8 cellular contexts compared by ENCODE assay signal in genomic region chr2:43224131-43224570, GRCh38. TPM values are rescaled to one million over a fixed set of nuclear protein-coding genes. Genes with fewer than 3 reads are reported as not detected.
DNase-seq lines count a peak whose midpoint lies in the region; ATAC-seq and TF ChIP-seq lines count a peak whose summit lies in the region.

No MANE protein-coding gene starts in this region.

- H3K27me3 Mint-ChIP-seq in activated naive CD8-positive, alpha-beta T cell treated with anti-CD3 and anti-CD28 coated beads, Interleukin-2, amount 50 U/mL, for 24 hours, result peaks cover 2% of the 10 kb centered on the region

- peak overlapping the region; percentile 98 for H3K27ac Mint-ChIP-seq in activated naive CD8-positive, alpha-beta T cell treated with anti-CD3 and anti-CD28 coated beads, Interleukin-2, amount 50 U/mL, for 24 hours

- H3K4me1 ChIP-seq in left ventricle myocardium inferior (peaks cover 91% of the 10 kb centered on the region), uterus (peaks cover 0 to 9% of the 10 kb centered on the region in 2 donors)

- peaks cover 28% of the 10 kb centered on the region for H3K36me3 Mint-ChIP-seq in activated naive CD8-positive, alpha-beta T cell treated with anti-CD3 and anti-CD28 coated beads, Interleukin-2, amount 50 U/mL, for 24 hours (ENCODE audit: low read depth)

- peak in 1 of 2 donors; percentile 17 for TF ChIP-seq POLR2A in uterus (IDR thresholded peaks at IDR 0.05)

- peak overlapping the region; percentile 99 for H3K27ac ChIP-seq in left ventricle myocardium inferior (replicated peaks)
- H3K27ac ChIP-seq in uterus, result peak overlapping the region; percentile 98 to 99

- H3K9me3 Mint-ChIP-seq in activated naive CD8-positive, alpha-beta T cell treated with anti-CD3 and anti-CD28 coated beads, Interleukin-2, amount 50 U/mL, for 24 hours, result no peaks in the 10 kb centered on the region

- H3K4me3 Mint-ChIP-seq in activated naive CD8-positive, alpha-beta T cell treated with anti-CD3 and anti-CD28 coated beads, Interleukin-2, amount 50 U/mL, for 24 hours, result peak overlapping the region; percentile 93

- H3K36me3 ChIP-seq in H7 (replicated peaks; ENCODE audit: control insufficient read depth, insufficient read depth, low read length), result peaks cover 6% of the 10 kb centered on the region
- H3K36me3 ChIP-seq in left ventricle myocardium inferior, result peaks cover 36% of the 10 kb centered on the region
- H3K36me3 ChIP-seq in uterus, result no peaks in the 10 kb centered on the region

- intact Hi-C loops in left ventricle myocardium inferior (cut with micrococcal nuclease) (loop anchor here (10.0 kb wide), 2 partner anchors 89 to 279 kb away; no protein-coding TSS in a partner anchor), uterus (cut with DNase I; ENCODE audit: low total_unique reads) (loop anchor here (5.0 to 10.0 kb wide), 3 partner anchors 202 to 261 kb away; no protein-coding TSS in a partner anchor)

- peak; percentile 84 for DNase-seq in H7
- peak; percentile 79 for DNase-seq in activated naive CD8-positive, alpha-beta T cell treated with anti-CD3 and anti-CD28 coated beads, Interleukin-2, amount 50 U/mL, for 24 hours
- peak; percentile 73 for DNase-seq in left ventricle myocardium inferior
- peak; percentile 61 for DNase-seq in putamen (ENCODE audit: low spot score)
- DNase-seq in uterus, result peak; percentile 74 to 77
- DNase-seq in NCI-H1694 treated with DMSO at 0.1 percent for 48 hours (lab: John Stamatoyannopoulos, UW), result no peak

- peak overlapping the region; percentile 92 for H3K4me3 ChIP-seq in H7 (ENCODE audit: insufficient read depth, low read depth, low read length)
- H3K4me3 ChIP-seq in left ventricle myocardium inferior, result peak overlapping the region; percentile 94
- peak overlapping the region; percentile 90 to 94 for H3K4me3 ChIP-seq in uterus

- no peaks in the 10 kb centered on the region for H3K27me3 ChIP-seq in H7 (ENCODE audit: control insufficient read depth, insufficient read depth, low read length)
- H3K27me3 ChIP-seq in left ventricle myocardium inferior (ENCODE audit: low read depth), result no peaks in the 10 kb centered on the region
- no peaks in the 10 kb centered on the region for H3K27me3 ChIP-seq in uterus

- peak; percentile 48 for TF ChIP-seq CTCF in left ventricle myocardium inferior (IDR thresholded peaks at IDR 0.05; ENCODE audit: borderline replicate concordance)
- peak in 3 of 4 experiments; percentile 13 to 38 (median 35) for TF ChIP-seq CTCF in uterus (IDR thresholded peaks at IDR 0.05)

- peaks cover 58% of the 10 kb centered on the region for H3K4me1 Mint-ChIP-seq in activated naive CD8-positive, alpha-beta T cell treated with anti-CD3 and anti-CD28 coated beads, Interleukin-2, amount 50 U/mL, for 24 hours

- no peak for ATAC-seq in SK-N-SH treated with all-trans-retinoic acid at 6 μM for 48 hours
- no peak for ATAC-seq in activated naive CD8-positive, alpha-beta T cell treated with anti-CD3 and anti-CD28 coated beads, Interleukin-2, amount 50 U/mL, for 24 hours
- ATAC-seq in GM21825 (IDR thresholded peaks at IDR 0.05; ENCODE audit: unreplicated experiment), result no peak

- no peaks in the 10 kb centered on the region for H3K9me3 ChIP-seq in left ventricle myocardium inferior (replicated peaks)
- no peaks in the 10 kb centered on the region for H3K9me3 ChIP-seq in uterus

TF ChIP-seq in SK-N-SH treated with all-trans-retinoic acid at 6 μM for 48 hours, 23 proteins besides CTCF, POLR2A, EP300 and RAD21 (continues in another document):
- TF ChIP-seq RARB (CRISPR knock-in tag; IDR thresholded peaks at IDR 0.05) (no peak), CSRNP3 (CRISPR knock-in tag; IDR thresholded peaks at IDR 0.05) (no peak), OSR1 (CRISPR knock-in tag; IDR thresholded peaks at IDR 0.05) (no peak), TCF4 (CRISPR knock-in tag; IDR thresholded peaks at IDR 0.05; ENCODE audit: borderline replicate concordance) (no peak), SNAI2 (CRISPR knock-in tag; IDR thresholded peaks at IDR 0.05) (no peak), BACH2 (CRISPR knock-in tag; IDR thresholded peaks at IDR 0.05; ENCODE audit: borderline replicate concordance) (no peak), TSHZ2 (CRISPR knock-in tag; IDR thresholded peaks at IDR 0.05) (peak; percentile 46; the same call in 1 of the 2 replicates), CREB5 (CRISPR knock-in tag; IDR thresholded peaks at IDR 0.05; ENCODE audit: low read depth) (no peak), PPARA (CRISPR knock-in tag; IDR thresholded peaks at IDR 0.05; ENCODE audit: borderline replicate concordance) (no peak), ZNF565 (CRISPR knock-in tag; conservative IDR thresholded peaks at IDR 0.05; ENCODE audit: low read depth) (no peak), ZNF70 (CRISPR knock-in tag; IDR thresholded peaks at IDR 0.05) (peak; percentile 51; the same call in 1 of the 2 replicates), ZFP3 (CRISPR knock-in tag; IDR thresholded peaks at IDR 0.05) (no peak), ARNTL (CRISPR knock-in tag; IDR thresholded peaks at IDR 0.05; ENCODE audit: borderline replicate concordance, low read depth) (no peak), GLIS3 (CRISPR knock-in tag; IDR thresholded peaks at IDR 0.05) (no peak), ISL1 (CRISPR knock-in tag; IDR thresholded peaks at IDR 0.05) (no peak), PATZ1 (CRISPR knock-in tag; IDR thresholded peaks at IDR 0.05; ENCODE audit: borderline replicate concordance) (no peak)

RNA-seq across cellular contexts. Expression of gene ZFP36L2, which starts 2.3 kb away (rescaled TPM):
- 9.5 and 12.0 TPM in 2 replicates for total RNA-seq in H7 (2014; rRNA removed; shearing (Covaris generic))
- total RNA-seq in left ventricle myocardium inferior (48.5 TPM), uterus (100 to 1,000 TPM in 1 of 4 donors, 10 to 100 TPM in 3; 18.2 to 209 (median 67.2) TPM)
